17 cellular contexts compared by ENCODE assay signal in genomic region chr12:29844667-29845066, GRCh38.
DNase-seq lines count a peak whose midpoint lies in the region; ATAC-seq and TF ChIP-seq lines count a peak whose summit lies in the region.
"Had no signal": no experiment of that assay in that cellular context is flagged by ENCODE, and none has a peak within 500 bp of the region (broad histone marks: within the 10 kb centered on the region; RNA-seq: fewer than 3 reads in every experiment).

No MANE protein-coding gene starts in this region.

- H3K9me3 Mint-ChIP-seq in activated CD4-positive, alpha-beta T cell treated with anti-CD3 and anti-CD28 coated beads for 36 hours (ENCODE audit: low read depth), result peaks cover 11% of the 10 kb centered on the region
- H3K9me3 Mint-ChIP-seq in natural killer cell (peaks cover 2 to 5% of the 10 kb centered on the region in 2 donors), endodermal cell (peaks cover 36% of the 10 kb centered on the region)

- no peaks in the 10 kb centered on the region for H3K79me2 ChIP-seq in osteoblast (ENCODE audit: insufficient read depth, low read length)

- CTCF ChIA-PET in IMR-90 (lab: Yijun Ruan, JAX), result no interaction called here
- CTCF ChIA-PET in activated CD4-positive, alpha-beta T cell treated with anti-CD3 and anti-CD28 coated beads for 36 hours (lab: Charles Lee), result no interaction called here

- no peak overlapping the region for H3K56ac ChIP-seq in IMR-90 (ENCODE audit: extremely low read depth, insufficient read depth, low read length)

- H3K9ac ChIP-seq in IMR-90 (ENCODE audit: low read depth, low read length) (no peak overlapping the region), endodermal cell (ENCODE audit: extremely low read depth, low read length, poor library complexity, severe bottlenecking) (no peak overlapping the region)

- no peaks in the 10 kb centered on the region for H3K9me1 ChIP-seq in IMR-90 (ENCODE audit: insufficient read depth, low read length)

- no peak overlapping the region for H2BK15ac ChIP-seq in IMR-90 (ENCODE audit: low read depth, low read length)

- no peak overlapping the region for H3K4ac ChIP-seq in IMR-90 (ENCODE audit: low read depth, low read length)

- H3K4me3 Mint-ChIP-seq in activated CD4-positive, alpha-beta T cell treated with anti-CD3 and anti-CD28 coated beads for 36 hours, result no peak overlapping the region
- H3K4me3 Mint-ChIP-seq in natural killer cell (no peak overlapping the region), endodermal cell (no peak overlapping the region)
- H3K4me3 Mint-ChIP-seq: HFFc6 had no signal

- intact Hi-C loops in IMR-90 (cut with micrococcal nuclease) (no loop called here), natural killer cell (cut with micrococcal nuclease) (no loop called here)
- intact Hi-C loops in activated CD4-positive, alpha-beta T cell treated with anti-CD3 and anti-CD28 coated beads for 36 hours (cut with DNase I, micrococcal nuclease), result no loop called here

- no CpG with 5 or more reads among the region's 2 CpGs for WGBS in IMR-90 (ENCODE audit: extremely low coverage in 2 of 2, insufficient read length in 1 of 2), 2 experiments
- WGBS in endodermal cell (ENCODE audit: insufficient coverage in 1 of 2, insufficient read length in 1 of 2), 2 experiments, result 81 to 90% methylated on average over 2 of the region's 2 CpGs

- TF ChIP-seq POLR2A in IMR-90 (IDR thresholded peaks at IDR 0.05; ENCODE audit: low read depth, low read length), result no peak

- H4K91ac ChIP-seq in IMR-90 (ENCODE audit: insufficient read depth, low read depth, low read length), result no peak overlapping the region

- H3K36me3 Mint-ChIP-seq in activated CD4-positive, alpha-beta T cell treated with anti-CD3 and anti-CD28 coated beads for 36 hours (ENCODE audit: low read depth), result no peaks in the 10 kb centered on the region
- H3K36me3 Mint-ChIP-seq in natural killer cell (no peaks in the 10 kb centered on the region), endodermal cell (ENCODE audit: low read depth) (peaks cover 9% of the 10 kb centered on the region)

- H2BK5ac ChIP-seq in IMR-90 (ENCODE audit: low read depth, low read length, poor library complexity, severe bottlenecking), result no peak overlapping the region

- H3K4me3 ChIP-seq in IMR-90 (ENCODE audit: insufficient read depth, low read depth, low read length), result no peak overlapping the region
- no peak overlapping the region for H3K4me3 ChIP-seq in osteoblast (ENCODE audit: insufficient read depth, low read length)
- H3K4me3 ChIP-seq in endodermal cell (ENCODE audit: low read length), result no peak overlapping the region

- POLR2A ChIA-PET in IMR-90 (lab: Charles Lee; ENCODE audit: unreplicated experiment), result no interaction called here
- POLR2A ChIA-PET in activated CD4-positive, alpha-beta T cell treated with anti-CD3 and anti-CD28 coated beads for 36 hours (lab: Charles Lee), result no interaction called here

- H3K27me3 ChIP-seq in IMR-90 (ENCODE audit: control insufficient read depth, insufficient read depth, low read length) (no peaks in the 10 kb centered on the region), osteoblast (ENCODE audit: insufficient read depth, low read length) (no peaks in the 10 kb centered on the region), endodermal cell (ENCODE audit: control insufficient read depth, insufficient read depth, low read length, poor library complexity, severe bottlenecking) (no peaks in the 10 kb centered on the region)

- no peak overlapping the region for H2AK5ac ChIP-seq in IMR-90 (ENCODE audit: low read depth, low read length)

- H3K4me2 ChIP-seq in IMR-90 (ENCODE audit: low read depth, low read length) (no peak overlapping the region), osteoblast (ENCODE audit: insufficient read depth, low read length) (no peak overlapping the region)

- DNase-seq in IMR-90 (peak; percentile 2), amniotic epithelial cell (ENCODE audit: low read depth) (peak; percentile 8), fibroblast of peridontal ligament (ENCODE audit: extremely low read depth) (peak; percentile 7), osteoblast (ENCODE audit: insufficient read length, low spot score, missing footprints) (no peak), natural killer cell (no peak), endodermal cell (no peak), EL (no peak)
- DNase-seq in activated CD4-positive, alpha-beta T cell treated with anti-CD3 and anti-CD28 coated beads for 36 hours, result no peak
- DNase-seq: AML-193, Caco-2, HFFc6, NCI-H187 treated with DMSO at 0.1 percent for 48 hours, NCI-H446 treated with DMSO at 0.1 percent for 48 hours, NCI-H748 treated with DMSO at 0.1 percent for 48 hours, SHP77 had no signal

- no peak overlapping the region for H3K27ac Mint-ChIP-seq in activated CD4-positive, alpha-beta T cell treated with anti-CD3 and anti-CD28 coated beads for 36 hours
- no peak overlapping the region for H3K27ac Mint-ChIP-seq in natural killer cell
- H3K27ac Mint-ChIP-seq in endodermal cell, result no peak overlapping the region
- H3K27ac Mint-ChIP-seq: HFFc6 had no signal

- no peak overlapping the region for H4K5ac ChIP-seq in IMR-90 (ENCODE audit: low read depth, low read length)

- no peak overlapping the region for H2BK120ac ChIP-seq in IMR-90 (ENCODE audit: low read depth, low read length)

- no peak overlapping the region for H2BK20ac ChIP-seq in IMR-90 (ENCODE audit: low read depth, low read length)

- H3K27me3 Mint-ChIP-seq in activated CD4-positive, alpha-beta T cell treated with anti-CD3 and anti-CD28 coated beads for 36 hours, result no peaks in the 10 kb centered on the region
- no peaks in the 10 kb centered on the region for H3K27me3 Mint-ChIP-seq in natural killer cell (ENCODE audit: low read depth in 2 of 2)
- H3K27me3 Mint-ChIP-seq in endodermal cell (ENCODE audit: insufficient read depth), result no peaks in the 10 kb centered on the region

- no peak overlapping the region for H4K8ac ChIP-seq in IMR-90 (ENCODE audit: low read depth in 2 of 2, low read length in 2 of 2)

- no peak for ATAC-seq in IMR-90 (ENCODE audit: low read depth)
- no peak for ATAC-seq in activated CD4-positive, alpha-beta T cell treated with anti-CD3 and anti-CD28 coated beads for 36 hours
- ATAC-seq in natural killer cell, result no peak
- ATAC-seq: HepG2, Panc1 had no signal

- no peak overlapping the region for H3K27ac ChIP-seq in IMR-90 (ENCODE audit: insufficient read depth, low read length)
- no peak overlapping the region for H3K27ac ChIP-seq in osteoblast (ENCODE audit: low read depth, low read length)
- H3K27ac ChIP-seq in endodermal cell (ENCODE audit: low read depth, low read length), result no peak overlapping the region

- H3K4me1 ChIP-seq in IMR-90 (ENCODE audit: control insufficient read depth, insufficient read depth, low read length) (no peaks in the 10 kb centered on the region), osteoblast (ENCODE audit: insufficient read depth, low read length) (no peaks in the 10 kb centered on the region), endodermal cell (ENCODE audit: control insufficient read depth, insufficient read depth, low read length) (no peaks in the 10 kb centered on the region)
- H3K4me1 ChIP-seq: Caco-2 had no signal

- H2AFZ ChIP-seq in IMR-90 (replicated peaks; ENCODE audit: low read length, poor library complexity), result no peak overlapping the region
- H2AFZ ChIP-seq in osteoblast (ENCODE audit: low read length), result no peak overlapping the region

- H3K79me1 ChIP-seq in IMR-90 (ENCODE audit: low read depth in 1 of 2, low read length in 2 of 2), result no peaks in the 10 kb centered on the region

- TF ChIP-seq RAD21 in IMR-90 (IDR thresholded peaks at IDR 0.05; ENCODE audit: low read length), result no peak

- in situ Hi-C loops in IMR-90 (cut with MboI; ENCODE audit: low sequenced_read_pairs), result no loop called here

- no peak overlapping the region for H2AK9ac ChIP-seq in IMR-90 (replicated peaks; ENCODE audit: low read depth, low read length, poor library complexity)

- no peak overlapping the region for H3K23ac ChIP-seq in IMR-90 (ENCODE audit: low read depth, low read length)

- H3K36me3 ChIP-seq in IMR-90 (ENCODE audit: control insufficient read depth, insufficient read depth, low read length) (no peaks in the 10 kb centered on the region), osteoblast (ENCODE audit: insufficient read depth, low read length) (no peaks in the 10 kb centered on the region), endodermal cell (ENCODE audit: control insufficient read depth, insufficient read depth, low read length) (no peaks in the 10 kb centered on the region)

- BruUV-seq in IMR-90 (replicated peaks; lab: Mats Ljungman, UMichigan), result no TSS peak

- no peaks in the 10 kb centered on the region for H3K4me1 Mint-ChIP-seq in activated CD4-positive, alpha-beta T cell treated with anti-CD3 and anti-CD28 coated beads for 36 hours
- H3K4me1 Mint-ChIP-seq in natural killer cell (no peaks in the 10 kb centered on the region), endodermal cell (peaks cover 5% of the 10 kb centered on the region)

- dilution Hi-C loops in IMR-90 (cut with HindIII; ENCODE audit: low sequenced_read_pairs, unreplicated experiment), result no loop called here

- H3K18ac ChIP-seq in IMR-90 (ENCODE audit: low read depth, low read length), result no peak overlapping the region

- TF ChIP-seq CTCF in IMR-90 (conservative IDR thresholded peaks at IDR 0.05; ENCODE audit: low read depth, low read length), result 0 out of 2 replicates have a peak, but pooled peaks have one; percentile 6
- TF ChIP-seq CTCF in osteoblast (IDR thresholded peaks at IDR 0.05; ENCODE audit: extremely low read depth, low read depth, low read length), result peak; percentile 10
- TF ChIP-seq CTCF in natural killer cell (IDR thresholded peaks at IDR 0.05), result no peak
- TF ChIP-seq CTCF in endodermal cell (conservative IDR thresholded peaks at IDR 0.05), result no peak

- H3K9me3 ChIP-seq in IMR-90 (ENCODE audit: control insufficient read depth, insufficient read depth, low read length) (0 out of 2 replicates have a peak, but pooled peaks cover 3% of the 10 kb centered on the region), osteoblast (ENCODE audit: low read depth, low read length) (no peaks in the 10 kb centered on the region), endodermal cell (ENCODE audit: control insufficient read depth, low read length) (peaks cover 20% of the 10 kb centered on the region)

- no peak overlapping the region for H3K14ac ChIP-seq in IMR-90 (replicated peaks; ENCODE audit: low read depth, low read length)

- H4K20me1 ChIP-seq in IMR-90 (ENCODE audit: insufficient read depth, low read length), result no peaks in the 10 kb centered on the region
- H4K20me1 ChIP-seq in osteoblast (ENCODE audit: insufficient read depth, low read length), result no peaks in the 10 kb centered on the region

TF ChIP-seq in IMR-90, 13 proteins besides CTCF, POLR2A, EP300 and RAD21 (continues in another document):
- TF ChIP-seq MXI1 (IDR thresholded peaks at IDR 0.05; ENCODE audit: borderline replicate concordance, low read depth, low read length), result no peak
- no peak for TF ChIP-seq USF2 (IDR thresholded peaks at IDR 0.05; ENCODE audit: low read depth, low read length)

Comparison
In these comparisons a context has a peak if more than half of its experiments do, and no peak if none do; other contexts are left out.
1. DNase-seq: peak in IMR-90 (single experiment), amniotic epithelial cell (single experiment) and fibroblast of peridontal ligament (single experiment); none in osteoblast (single experiment), activated CD4-positive, alpha-beta T cell treated with anti-CD3 and anti-CD28 coated beads for 36 hours (single experiment), natural killer cell (single experiment), endodermal cell (single experiment) and EL (single experiment).
2. CTCF ChIP-seq: peak in IMR-90 (single experiment) and osteoblast (single experiment); none in natural killer cell (single experiment) and endodermal cell (single experiment).